Comparison of ENCODE assay signal across 8 cellular contexts in genomic region chr17:32875904-32876413, GRCh38. TPM values are rescaled to one million over a fixed set of nuclear protein-coding genes. Genes with fewer than 3 reads are reported as not detected.
DNase-seq lines count a peak whose midpoint lies in the region; ATAC-seq and TF ChIP-seq lines count a peak whose summit lies in the region.

No MANE protein-coding gene starts in this region.

- no peak for DNase-seq in Karpas-422
- peak; percentile 42 for DNase-seq in choroid plexus epithelial cell (ENCODE audit: low read depth)
- no peak for DNase-seq in stimulated activated CD4-positive, alpha-beta T cell treated with anti-CD3 and anti-CD28 coated beads, Interleukin-4, amount 100 ng/mL, for 4 hours
- DNase-seq in NCI-H1417 treated with DMSO at 0.1 percent for 48 hours (lab: John Stamatoyannopoulos, UW): no peak
- DNase-seq in NCI-H345 (lab: John Stamatoyannopoulos, UW): no peak

- peaks cover 0 to 20% (median under 1%) of the 10 kb centered on the region in 11 experiments; a peak in 4 of 22 replicates for H4K20me1 ChIP-seq in BLaER1 treated with 17β-estradiol and CSF1 and Interleukin-3, amounts not matched to agents 10 nM and 100 nM
- H4K20me1 ChIP-seq in Karpas-422 (ENCODE audit: insufficient read depth, low read depth, low read length): no peaks in the 10 kb centered on the region

- no peak overlapping the region; a peak in 1 of 22 replicates for H3K27ac ChIP-seq in BLaER1 treated with 17β-estradiol and CSF1 and Interleukin-3, amounts not matched to agents 10 nM and 100 nM
- no peak overlapping the region for H3K27ac ChIP-seq in Karpas-422 (ENCODE audit: low read length)

- peak overlapping the region in 10 of 11 experiments; percentile 71 to 86 (median 81); a peak in 19 of 22 replicates for H3K9ac ChIP-seq in BLaER1 treated with 17β-estradiol and CSF1 and Interleukin-3, amounts not matched to agents 10 nM and 100 nM
- H3K9ac ChIP-seq in Karpas-422 (ENCODE audit: low read length): no peak overlapping the region; the same call in 1 of the 2 replicates
- peak overlapping the region; percentile 83 for H3K9ac ChIP-seq in mucosa of stomach (ENCODE audit: low read length)

- H3K36me3 ChIP-seq in BLaER1 treated with 17β-estradiol and CSF1 and Interleukin-3, amounts not matched to agents 10 nM and 100 nM: no peaks in the 10 kb centered on the region
- H3K36me3 ChIP-seq in Karpas-422 (ENCODE audit: insufficient read depth, low read length) (no peaks in the 10 kb centered on the region), mucosa of stomach (ENCODE audit: control insufficient read depth, insufficient read depth, low read length) (no peaks in the 10 kb centered on the region)

- H3K4me1 ChIP-seq in BLaER1 treated with 17β-estradiol and CSF1 and Interleukin-3, amounts not matched to agents 10 nM and 100 nM: peaks cover 32 to 42% (median 37%) of the 10 kb centered on the region in 10 experiments
- H3K4me1 ChIP-seq in Karpas-422 (ENCODE audit: low read length) (peaks cover 16% of the 10 kb centered on the region), mucosa of stomach (ENCODE audit: control insufficient read depth, insufficient read depth, low read length) (peaks cover 10% of the 10 kb centered on the region)

- ATAC-seq in GM19328 (IDR thresholded peaks at IDR 0.05; ENCODE audit: unreplicated experiment): no peak

- peak overlapping the region; percentile 75 for H2AFZ ChIP-seq in Karpas-422 (ENCODE audit: low read length)

- H3K79me2 ChIP-seq in Karpas-422 (ENCODE audit: low read length): no peaks in the 10 kb centered on the region

- no peaks in the 10 kb centered on the region for H3K9me2 ChIP-seq in Karpas-422 (replicated peaks; ENCODE audit: insufficient read depth, low read length)

- H3K4me2 ChIP-seq in BLaER1 treated with 17β-estradiol and CSF1 and Interleukin-3, amounts not matched to agents 10 nM and 100 nM: peak overlapping the region; percentile 92 to 100 (median 98)
- peak overlapping the region; percentile 73 for H3K4me2 ChIP-seq in Karpas-422 (ENCODE audit: low read depth, low read length, poor library complexity, severe bottlenecking)

- H3K27me3 ChIP-seq in BLaER1 treated with 17β-estradiol and CSF1 and Interleukin-3, amounts not matched to agents 10 nM and 100 nM: peaks cover 9 to 16% (median 12%) of the 10 kb centered on the region in 11 experiments; a peak in 21 of 22 replicates
- H3K27me3 ChIP-seq in Karpas-422 (ENCODE audit: low read length) (0 out of 2 replicates have a peak, but pooled peaks cover 2% of the 10 kb centered on the region), mucosa of stomach (ENCODE audit: control insufficient read depth, insufficient read depth, low read length) (no peaks in the 10 kb centered on the region)

- no peak for TF ChIP-seq CTCF in choroid plexus epithelial cell (conservative IDR thresholded peaks at IDR 0.05; ENCODE audit: low read depth, low read length)

- H3K9me3 ChIP-seq in BLaER1 treated with 17β-estradiol and CSF1 and Interleukin-3, amounts not matched to agents 10 nM and 100 nM (replicated peaks in 1 of 11): no peaks in the 10 kb centered on the region
- H3K9me3 ChIP-seq in Karpas-422 (ENCODE audit: low read length) (no peaks in the 10 kb centered on the region), mucosa of stomach (ENCODE audit: control insufficient read depth, low read length) (no peaks in the 10 kb centered on the region)

- H3K4me3 ChIP-seq in BLaER1 treated with 17β-estradiol and CSF1 and Interleukin-3, amounts not matched to agents 10 nM and 100 nM: peak overlapping the region; percentile 78 to 94 (median 89)
- H3K4me3 ChIP-seq in Karpas-422 (ENCODE audit: low read length) (peak overlapping the region; percentile 62), choroid plexus epithelial cell (ENCODE audit: low read depth, low read length) (peak overlapping the region; percentile 69), mucosa of stomach (ENCODE audit: low read length) (peak overlapping the region; percentile 48)

RNA-seq across cellular contexts. Expression of gene MYO1D, which starts 1.0 kb away (rescaled TPM):
- total RNA-seq in Karpas-422 (2014; rRNA removed; shearing (Covaris generic); ENCODE audit: low replicate concordance): 2.5 and 5.6 TPM in 2 replicates

RNA-seq across cellular contexts. Expression of gene TMEM98, which starts 52.0 kb away (rescaled TPM):
- total RNA-seq in Karpas-422 (2014; rRNA removed; shearing (Covaris generic); ENCODE audit: low replicate concordance): not detected in 2 replicates
